14 cellular contexts compared by ENCODE assay signal in genomic region chr17:62616993-62617893, GRCh38. TPM values are rescaled to one million over a fixed set of nuclear protein-coding genes. Genes with fewer than 3 reads are reported as not detected.
DNase-seq lines count a peak whose midpoint lies in the region; ATAC-seq and TF ChIP-seq lines count a peak whose summit lies in the region.
"Had no signal": no experiment of that assay in that cellular context is flagged by ENCODE, and none has a peak within 500 bp of the region (broad histone marks: within the 10 kb centered on the region; RNA-seq: fewer than 3 reads in every experiment).

No MANE protein-coding gene starts in this region.

- H3K27ac Mint-ChIP-seq in mesothelial cell of epicardium, result peak overlapping the region; percentile 89

- H3K4me3 ChIP-seq in IMR-90 (ENCODE audit: insufficient read depth, low read depth, low read length), result no peak overlapping the region
- H3K4me3 ChIP-seq: BLaER1 had no signal

- no peak overlapping the region for H4K8ac ChIP-seq in IMR-90 (ENCODE audit: low read depth in 2 of 2, low read length in 2 of 2)

- H2AFZ ChIP-seq in IMR-90 (replicated peaks; ENCODE audit: low read length, poor library complexity), result no peak overlapping the region

- H3K14ac ChIP-seq in IMR-90 (replicated peaks; ENCODE audit: low read depth, low read length), result no peak overlapping the region

- peaks cover 10% of the 10 kb centered on the region for H3K36me3 ChIP-seq in IMR-90 (ENCODE audit: control insufficient read depth, insufficient read depth, low read length)

- POLR2A ChIA-PET in IMR-90 (lab: Charles Lee; ENCODE audit: unreplicated experiment), result interaction anchor here (0.5 kb wide), 1 partner anchor 1365 kb away, joined by 4 read pairs; no protein-coding TSS in a partner anchor

- BruUV-seq in IMR-90 (replicated peaks; lab: Mats Ljungman, UMichigan), result no TSS peak

- intact Hi-C loops in IMR-90 (cut with micrococcal nuclease), result no loop called here

- H2AK5ac ChIP-seq in IMR-90 (ENCODE audit: low read depth, low read length), result no peak overlapping the region

- peak overlapping the region; percentile 60 for H2AK9ac ChIP-seq in IMR-90 (replicated peaks; ENCODE audit: low read depth, low read length, poor library complexity)

- ATAC-seq in IMR-90 (ENCODE audit: low read depth), result peak; percentile 27; the same call in 1 of the 2 replicates

- H4K91ac ChIP-seq in IMR-90 (ENCODE audit: insufficient read depth, low read depth, low read length), result no peak overlapping the region

- H3K9me3 Mint-ChIP-seq in mesothelial cell of epicardium, result no peaks in the 10 kb centered on the region
- H3K9me3 Mint-ChIP-seq: IgD-negative memory B cell had no signal

- H4K5ac ChIP-seq in IMR-90 (ENCODE audit: low read depth, low read length), result no peak overlapping the region

- H3K79me1 ChIP-seq in IMR-90 (ENCODE audit: low read depth in 1 of 2, low read length in 2 of 2), result peaks cover 6 to 41% of the 10 kb centered on the region in 2 experiments; a peak in 3 of 4 replicates

- H2BK20ac ChIP-seq in IMR-90 (ENCODE audit: low read depth, low read length), result no peak overlapping the region

- H3K23ac ChIP-seq in IMR-90 (ENCODE audit: low read depth, low read length), result peak overlapping the region; percentile 15; the same call in 1 of the 2 replicates

- H4K20me1 ChIP-seq in IMR-90 (ENCODE audit: insufficient read depth, low read length), result no peaks in the 10 kb centered on the region; the same call in none of the 2 replicates

- no peak overlapping the region for H3K4me2 ChIP-seq in IMR-90 (ENCODE audit: low read depth, low read length)
- H3K4me2 ChIP-seq: BLaER1 had no signal

- peak; percentile 56 for DNase-seq in COR-L47 (lab: John Stamatoyannopoulos, UW)
- DNase-seq in IMR-90, result peak; percentile 56
- peak; percentile 82 for DNase-seq in brain pericyte (ENCODE audit: low read depth, low spot score)
- no peak for DNase-seq in mesothelial cell of epicardium (ENCODE audit: low spot score in 2 of 2, unreplicated experiment in 2 of 2)
- DNase-seq in stimulated activated CD4-positive, alpha-beta T cell treated with anti-CD3 and anti-CD28 coated beads, Interleukin-2, amount 100 ng/mL, for 24 hours, result no peak
- no peak for DNase-seq in 8988T
- DNase-seq in central memory CD4-positive, alpha-beta T cell, result no peak
- DNase-seq in COLO829 (ENCODE audit: low spot score), result no peak
- DNase-seq: activated CD8-positive, alpha-beta memory T cell treated with anti-CD3 and anti-CD28 coated beads, Interleukin-2, amount 50 U/mL, for 4 hours; amniotic stem cell; NCI-H2107; T-helper 9 cell had no signal

- TF ChIP-seq CTCF in IMR-90 (conservative IDR thresholded peaks at IDR 0.05; ENCODE audit: low read depth, low read length) (no peak), mesothelial cell of epicardium (IDR thresholded peaks at IDR 0.05; ENCODE audit: unreplicated experiment) (no peak)

- no peaks in the 10 kb centered on the region for H3K27me3 ChIP-seq in IMR-90 (ENCODE audit: control insufficient read depth, insufficient read depth, low read length)
- H3K27me3 ChIP-seq: BLaER1 had no signal

- H3K4ac ChIP-seq in IMR-90 (ENCODE audit: low read depth, low read length), result 0 out of 2 replicates have a peak overlapping the region, but pooled peaks have one; percentile 3

- H3K9ac ChIP-seq in IMR-90 (ENCODE audit: low read depth, low read length), result no peak overlapping the region
- H3K9ac ChIP-seq: BLaER1 had no signal

- H2BK120ac ChIP-seq in IMR-90 (ENCODE audit: low read depth, low read length), result no peak overlapping the region

- H3K4me3 Mint-ChIP-seq in mesothelial cell of epicardium, result no peak overlapping the region

- peaks cover 20% of the 10 kb centered on the region for H3K9me1 ChIP-seq in IMR-90 (ENCODE audit: insufficient read depth, low read length)

- peaks cover 34% of the 10 kb centered on the region for H3K4me1 Mint-ChIP-seq in mesothelial cell of epicardium
- H3K4me1 Mint-ChIP-seq: IgD-negative memory B cell had no signal

- no peak for TF ChIP-seq POLR2A in IMR-90 (IDR thresholded peaks at IDR 0.05; ENCODE audit: low read depth, low read length)

- WGBS in IMR-90 (ENCODE audit: extremely low coverage in 2 of 2, insufficient read length in 1 of 2), 2 experiments, result 41% methylated on average over 3 of the region's 8 CpGs; no CpG with 5 or more reads in 1 of the 2 experiments

- in situ Hi-C loops in IMR-90 (cut with MboI; ENCODE audit: low sequenced_read_pairs), result no loop called here

- H3K27me3 Mint-ChIP-seq in mesothelial cell of epicardium (ENCODE audit: low read depth), result no peaks in the 10 kb centered on the region
- H3K27me3 Mint-ChIP-seq: IgD-negative memory B cell had no signal

- no peaks in the 10 kb centered on the region for H3K9me3 ChIP-seq in IMR-90 (ENCODE audit: control insufficient read depth, insufficient read depth, low read length)
- H3K9me3 ChIP-seq: BLaER1 had no signal

- H2BK5ac ChIP-seq in IMR-90 (ENCODE audit: low read depth, low read length, poor library complexity, severe bottlenecking), result no peak overlapping the region

- dilution Hi-C loops in IMR-90 (cut with HindIII; ENCODE audit: low sequenced_read_pairs, unreplicated experiment), result no loop called here

- CTCF ChIA-PET in IMR-90 (lab: Yijun Ruan, JAX), result no interaction called here

- no peak overlapping the region for H3K27ac ChIP-seq in IMR-90 (ENCODE audit: insufficient read depth, low read length)
- H3K27ac ChIP-seq: BLaER1 had no signal

- no peak overlapping the region for H3K56ac ChIP-seq in IMR-90 (ENCODE audit: extremely low read depth, insufficient read depth, low read length)

- no peak for TF ChIP-seq RAD21 in IMR-90 (IDR thresholded peaks at IDR 0.05; ENCODE audit: low read length)

- peaks cover 6% of the 10 kb centered on the region for H3K4me1 ChIP-seq in IMR-90 (ENCODE audit: control insufficient read depth, insufficient read depth, low read length)
- H3K4me1 ChIP-seq: BLaER1 had no signal

- no peak overlapping the region for H2BK15ac ChIP-seq in IMR-90 (ENCODE audit: low read depth, low read length)

- peaks cover 6% of the 10 kb centered on the region for H3K36me3 Mint-ChIP-seq in mesothelial cell of epicardium
- H3K36me3 Mint-ChIP-seq: IgD-negative memory B cell had no signal

- no peak overlapping the region for H3K18ac ChIP-seq in IMR-90 (ENCODE audit: low read depth, low read length)

TF ChIP-seq in IMR-90, 13 proteins besides CTCF, POLR2A, EP300 and RAD21:
- TF ChIP-seq SMC3 (IDR thresholded peaks at IDR 0.05; ENCODE audit: low read depth, low read length) (no peak), CEBPB (IDR thresholded peaks at IDR 0.05; ENCODE audit: low read depth, low read length) (no peak), CHD1 (IDR thresholded peaks at IDR 0.05; ENCODE audit: low read depth, low read length) (no peak), RCOR1 (IDR thresholded peaks at IDR 0.05; ENCODE audit: insufficient replicate concordance, low read length) (no peak), MXI1 (IDR thresholded peaks at IDR 0.05; ENCODE audit: borderline replicate concordance, low read depth, low read length) (no peak), MAZ (IDR thresholded peaks at IDR 0.05; ENCODE audit: borderline replicate concordance, low read depth, low read length) (no peak)

RNA-seq across cellular contexts. Expression of gene MRC2, which starts 10.2 kb away (rescaled TPM):
- 37.5 and 39.3 TPM in 2 replicates for total RNA-seq in IMR-90 (2012; rRNA removed)
- polyA plus RNA-seq in IMR-90 (2012; rRNA removed), result 137 and 152 TPM in 2 replicates
- 88.6 and 140 TPM in 2 replicates for polyA plus RNA-seq in IMR-90 (2012; cell fraction: cytosol; rRNA removed)
- 194 and 479 TPM in 2 replicates for polyA plus RNA-seq in IMR-90 (2012; cell fraction: nucleus; rRNA removed; ENCODE audit: low replicate concordance)
- 115 to 120 TPM (median 119 TPM) in 3 replicates for total RNA-seq in mesothelial cell of epicardium

Comparison
In these comparisons a context has a peak if more than half of its experiments do, and no peak if none do; other contexts are left out.
1. DNase-seq: peak in COR-L47 (single experiment), IMR-90 (single experiment) and brain pericyte (single experiment); none in mesothelial cell of epicardium (0 of 2), stimulated activated CD4-positive, alpha-beta T cell treated with anti-CD3 and anti-CD28 coated beads, Interleukin-2, amount 100 ng/mL, for 24 hours (0 of 2), 8988T (single experiment), central memory CD4-positive, alpha-beta T cell (single experiment) and COLO829 (single experiment).